ENCODE assay signal across 3 cellular contexts in genomic region chr16:15850555-15850954, GRCh38. TPM values are rescaled to one million over a fixed set of nuclear protein-coding genes. Genes with fewer than 3 reads are reported as not detected.
"Had no signal": no experiment of that assay in that cellular context is flagged by ENCODE, and none has a peak within 500 bp of the region (broad histone marks: within the 10 kb centered on the region; RNA-seq: fewer than 3 reads in every experiment).

No MANE protein-coding gene starts in this region.

RNA-seq across cellular contexts. Expression of gene MYH11, which starts 6.3 kb away (rescaled TPM):
- total RNA-seq: lung microvascular endothelial cell, pulmonary artery endothelial cell had no signal
- polyA plus RNA-seq: keratinocyte had no signal
